ENCODE assay signal across 9 cellular contexts in the genomic region with DNA sequence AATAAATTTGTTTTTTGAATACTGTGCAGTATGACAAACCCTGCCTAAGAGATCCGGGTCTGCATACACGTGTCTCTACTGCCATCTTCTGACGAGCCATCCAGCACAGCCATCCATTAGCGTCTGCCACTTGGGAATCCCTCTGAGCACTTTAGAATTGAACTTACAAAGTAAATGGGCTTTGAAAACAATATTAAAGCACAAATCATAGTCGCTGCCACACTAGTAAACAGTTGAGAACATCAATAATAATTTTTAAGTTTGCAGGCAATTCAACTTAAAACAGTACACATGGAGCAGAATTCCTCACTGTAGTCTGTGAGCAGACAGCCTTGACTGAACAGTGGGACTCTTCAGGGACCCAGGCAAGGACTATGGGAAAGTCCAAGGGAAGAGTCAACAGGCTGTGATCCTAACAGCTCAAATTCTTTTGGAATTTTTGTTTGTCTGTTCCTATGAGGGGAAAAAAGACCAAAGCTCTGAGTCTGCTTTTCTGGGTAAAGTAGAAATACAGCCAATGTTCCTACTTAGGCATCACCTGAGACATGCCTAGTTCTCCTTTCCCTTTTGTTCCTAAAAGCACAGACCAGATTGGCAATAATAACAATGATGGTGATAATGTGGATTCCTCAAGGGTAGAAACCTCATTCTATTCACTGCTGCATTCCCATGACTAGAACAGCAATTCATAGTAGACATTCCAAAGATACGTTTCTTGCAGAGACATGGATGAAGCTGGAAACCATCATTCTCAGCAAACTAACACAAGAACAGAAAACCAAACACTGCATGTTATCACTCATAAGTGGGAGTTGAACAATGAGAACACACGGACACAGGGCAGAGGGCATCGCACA.
DNase-seq lines count a peak whose midpoint lies in the region; ATAC-seq and TF ChIP-seq lines count a peak whose summit lies in the region.
"Had no signal": no experiment of that assay in that cellular context is flagged by ENCODE, and none has a peak within 500 bp of the region (broad histone marks: within the 10 kb centered on the region; RNA-seq: fewer than 3 reads in every experiment).

No MANE protein-coding gene starts in this region.

- no peaks in the 10 kb centered on the region for H3K36me3 Mint-ChIP-seq in activated naive CD8-positive, alpha-beta T cell treated with anti-CD3 and anti-CD28 coated beads, Interleukin-2, amount 10 ng/mL, durations not matched to agents 7 days and 5 days

- POLR2A ChIA-PET in HEK293 (lab: Yijun Ruan, JAX) = no interaction called here
- POLR2A ChIA-PET in activated naive CD8-positive, alpha-beta T cell treated with anti-CD3 and anti-CD28 coated beads, Interleukin-2, amount 10 ng/mL, durations not matched to agents 7 days and 5 days (lab: Charles Lee) = no interaction called here

- no peaks in the 10 kb centered on the region for H3K4me1 ChIP-seq in HEK293 (ENCODE audit: control insufficient read depth, insufficient read depth, low read length)
- H3K4me1 ChIP-seq in SJSA1 (replicated peaks) = peaks cover 22% of the 10 kb centered on the region

- H3K27me3 ChIP-seq in MG63 (no peaks in the 10 kb centered on the region), SJSA1 (replicated peaks) (no peaks in the 10 kb centered on the region)

- intact Hi-C loops in left cardiac atrium (cut with DNase I) = no loop called here

- TF ChIP-seq CTCF in HEK293 (tag by site-specific recombination; IDR thresholded peaks at IDR 0.05) = peak; percentile 80

- peak; percentile 86 for ATAC-seq in activated naive CD8-positive, alpha-beta T cell treated with anti-CD3 and anti-CD28 coated beads, Interleukin-2, amount 10 ng/mL, durations not matched to agents 7 days and 5 days (ENCODE audit: low read depth)
- ATAC-seq in left cardiac atrium = peak; percentile 89 to 95

- peak; percentile 35 to 63 for DNase-seq in NCI-H2081 (lab: John Stamatoyannopoulos, UW)
- DNase-seq in NCI-H2081 treated with DMSO at 0.1 percent for 48 hours (lab: John Stamatoyannopoulos, UW) = no peak
- peak; percentile 56 for DNase-seq in MG63
- DNase-seq in SJSA1 (ENCODE audit: low read depth in 1 of 2, low spot score in 2 of 2) = peak; percentile 63 to 68
- peak; percentile 47 for DNase-seq in activated naive CD8-positive, alpha-beta T cell treated with anti-CD3 and anti-CD28 coated beads, Interleukin-2, amount 10 ng/mL, durations not matched to agents 7 days and 5 days
- DNase-seq in left cardiac atrium = peak; percentile 72
- DNase-seq in renal cortical epithelial cell (ENCODE audit: low read depth) = peak; percentile 70

- H3K27me3 Mint-ChIP-seq in activated naive CD8-positive, alpha-beta T cell treated with anti-CD3 and anti-CD28 coated beads, Interleukin-2, amount 10 ng/mL, durations not matched to agents 7 days and 5 days = peaks cover 7% of the 10 kb centered on the region

- H3K4me1 Mint-ChIP-seq in activated naive CD8-positive, alpha-beta T cell treated with anti-CD3 and anti-CD28 coated beads, Interleukin-2, amount 10 ng/mL, durations not matched to agents 7 days and 5 days = peaks cover 11% of the 10 kb centered on the region

- no peak overlapping the region for H3K27ac Mint-ChIP-seq in activated naive CD8-positive, alpha-beta T cell treated with anti-CD3 and anti-CD28 coated beads, Interleukin-2, amount 10 ng/mL, durations not matched to agents 7 days and 5 days

- H3K9me3 Mint-ChIP-seq in activated naive CD8-positive, alpha-beta T cell treated with anti-CD3 and anti-CD28 coated beads, Interleukin-2, amount 10 ng/mL, durations not matched to agents 7 days and 5 days = no peaks in the 10 kb centered on the region

- H3K9me3 ChIP-seq in HEK293 (ENCODE audit: control insufficient read depth, insufficient read depth, low read depth, low read length) (no peaks in the 10 kb centered on the region), MG63 (no peaks in the 10 kb centered on the region), SJSA1 (replicated peaks) (no peaks in the 10 kb centered on the region)

- CTCF ChIA-PET in HEK293 (lab: Yijun Ruan, JAX) = interaction anchor here (0.5 to 2.7 kb wide), 22 partner anchors 10 to 965 kb away, joined by 3 to 8 read pairs (median 4); no protein-coding TSS in a partner anchor

- H3K27ac ChIP-seq in HEK293 (ENCODE audit: extremely low read depth, low read depth, low read length) = no peak overlapping the region
- H3K27ac ChIP-seq in SJSA1 = no peak overlapping the region

- H3K36me3 ChIP-seq in HEK293 (ENCODE audit: control insufficient read depth in 2 of 2, insufficient read depth in 1 of 2, low read length in 2 of 2) (no peaks in the 10 kb centered on the region), MG63 (no peaks in the 10 kb centered on the region), SJSA1 (no peaks in the 10 kb centered on the region)

- H3K4me3 Mint-ChIP-seq in activated naive CD8-positive, alpha-beta T cell treated with anti-CD3 and anti-CD28 coated beads, Interleukin-2, amount 10 ng/mL, durations not matched to agents 7 days and 5 days = no peak overlapping the region

- H3K4me3 ChIP-seq in HEK293 (ENCODE audit: low read depth, low read length) (no peak overlapping the region), MG63 (no peak overlapping the region), SJSA1 (no peak overlapping the region)
- H3K4me3 ChIP-seq: skin epidermis had no signal

TF ChIP-seq in HEK293, 187 proteins besides CTCF, POLR2A, EP300 and RAD21:
- TF ChIP-seq ZNF654 (tag by site-specific recombination; IDR thresholded peaks at IDR 0.05; ENCODE audit: low read depth) (peak; percentile 94), ZNF211 (tag by site-specific recombination; IDR thresholded peaks at IDR 0.05; ENCODE audit: low read depth) (no peak), SP7 (tag by site-specific recombination; IDR thresholded peaks at IDR 0.05) (0 out of 2 replicates have a peak, but pooled peaks have one; percentile 11)
- TF ChIP-seq, protein P1, sequence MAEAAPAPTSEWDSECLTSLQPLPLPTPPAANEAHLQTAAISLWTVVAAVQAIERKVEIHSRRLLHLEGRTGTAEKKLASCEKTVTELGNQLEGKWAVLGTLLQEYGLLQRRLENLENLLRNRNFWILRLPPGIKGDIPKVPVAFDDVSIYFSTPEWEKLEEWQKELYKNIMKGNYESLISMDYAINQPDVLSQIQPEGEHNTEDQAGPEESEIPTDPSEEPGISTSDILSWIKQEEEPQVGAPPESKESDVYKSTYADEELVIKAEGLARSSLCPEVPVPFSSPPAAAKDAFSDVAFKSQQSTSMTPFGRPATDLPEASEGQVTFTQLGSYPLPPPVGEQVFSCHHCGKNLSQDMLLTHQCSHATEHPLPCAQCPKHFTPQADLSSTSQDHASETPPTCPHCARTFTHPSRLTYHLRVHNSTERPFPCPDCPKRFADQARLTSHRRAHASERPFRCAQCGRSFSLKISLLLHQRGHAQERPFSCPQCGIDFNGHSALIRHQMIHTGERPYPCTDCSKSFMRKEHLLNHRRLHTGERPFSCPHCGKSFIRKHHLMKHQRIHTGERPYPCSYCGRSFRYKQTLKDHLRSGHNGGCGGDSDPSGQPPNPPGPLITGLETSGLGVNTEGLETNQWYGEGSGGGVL (tag by site-specific recombination; IDR thresholded peaks at IDR 0.05) = no peak
